26 cellular contexts compared by ENCODE assay signal in the genomic region with DNA sequence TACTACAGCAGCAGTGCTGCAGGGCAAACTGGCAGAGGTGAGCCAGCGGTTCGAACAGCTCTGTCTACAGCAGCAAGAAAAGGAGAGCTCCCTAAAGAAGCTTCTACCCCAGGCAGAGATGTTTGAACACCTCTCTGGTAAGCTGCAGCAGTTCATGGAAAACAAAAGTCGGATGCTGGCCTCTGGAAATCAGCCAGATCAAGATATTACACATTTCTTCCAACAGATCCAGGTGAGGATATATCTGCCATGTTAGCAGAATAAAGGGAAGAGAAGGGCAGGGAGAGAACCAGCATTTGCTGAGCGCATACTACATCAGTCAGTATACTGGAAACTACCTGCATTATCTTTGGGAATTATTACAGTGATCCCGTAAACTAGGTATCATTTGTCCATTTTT.
DNase-seq lines count a peak whose midpoint lies in the region; ATAC-seq and TF ChIP-seq lines count a peak whose summit lies in the region.
"Had no signal": no experiment of that assay in that cellular context is flagged by ENCODE, and none has a peak within 500 bp of the region (broad histone marks: within the 10 kb centered on the region; RNA-seq: fewer than 3 reads in every experiment).

No MANE protein-coding gene starts in this region.

- POLR2A ChIA-PET in T-cell (lab: Charles Lee), result no interaction called here
- POLR2A ChIA-PET in RWPE1 (lab: Yijun Ruan, JAX; ENCODE audit: low non-redundant PET), result no interaction called here

- peaks cover 87% of the 10 kb centered on the region for H3K36me3 Mint-ChIP-seq in activated T-cell treated with anti-CD3 and anti-CD28 coated beads, Interleukin-2, amount 50 U/mL, for 24 hours (ENCODE audit: low read depth)
- H3K36me3 Mint-ChIP-seq in T-cell, result peaks cover 61% of the 10 kb centered on the region
- H3K36me3 Mint-ChIP-seq in endodermal cell (ENCODE audit: low read depth), result peaks cover 65% of the 10 kb centered on the region
- peaks cover 100% of the 10 kb centered on the region for H3K36me3 Mint-ChIP-seq in stimulated activated effector memory CD8-positive, alpha-beta T cell treated with anti-CD3 and anti-CD28 coated beads, Interleukin-12 subunit alpha, Interleukin-12 subunit beta, amount 100 ng/mL, for 72 hours
- peaks cover 79 to 91% of the 10 kb centered on the region in 2 donors for H3K36me3 Mint-ChIP-seq in CD14-positive monocyte

- 97 to 100% methylated on average over 2 to 5 of the region's 5 CpGs for WGBS in endodermal cell (ENCODE audit: insufficient coverage in 1 of 2, insufficient read length in 1 of 2), 2 experiments

- H3K9me3 ChIP-seq in endodermal cell (ENCODE audit: control insufficient read depth, low read length), result no peaks in the 10 kb centered on the region
- H3K9me3 ChIP-seq: A549, gastrocnemius medialis, HAP-1, thoracic aorta, vagina had no signal

- no peak overlapping the region for H3K27ac ChIP-seq in endodermal cell (ENCODE audit: low read depth, low read length)
- H3K27ac ChIP-seq in RWPE1, result no peak overlapping the region
- H3K27ac ChIP-seq: A549, thoracic aorta, vagina had no signal

- H3K9me3 Mint-ChIP-seq in activated T-cell treated with anti-CD3 and anti-CD28 coated beads, Interleukin-2, amount 50 U/mL, for 24 hours, result no peaks in the 10 kb centered on the region
- H3K9me3 Mint-ChIP-seq in T-cell (no peaks in the 10 kb centered on the region), endodermal cell (no peaks in the 10 kb centered on the region), CD14-positive monocyte (no peaks in the 10 kb centered on the region)
- H3K9me3 Mint-ChIP-seq in stimulated activated effector memory CD8-positive, alpha-beta T cell treated with anti-CD3 and anti-CD28 coated beads, Interleukin-12 subunit alpha, Interleukin-12 subunit beta, amount 100 ng/mL, for 72 hours, result no peaks in the 10 kb centered on the region
- H3K9me3 Mint-ChIP-seq: activated naive CD4-positive, alpha-beta T cell treated with anti-CD3 and anti-CD28 coated beads for 36 hours; activated T-cell treated with anti-CD3 and anti-CD28 coated beads, Interleukin-2, amount 50 U/mL, for 4 hours; IgD-negative memory B cell had no signal

- H3K36me3 ChIP-seq in endodermal cell (ENCODE audit: control insufficient read depth, insufficient read depth, low read length), result peaks cover 70% of the 10 kb centered on the region
- H3K36me3 ChIP-seq: HAP-1 had no signal

- H3K4me1 ChIP-seq in endodermal cell (ENCODE audit: control insufficient read depth, insufficient read depth, low read length), result no peaks in the 10 kb centered on the region
- H3K4me1 ChIP-seq: A549, HAP-1, vagina had no signal

- H3K27me3 ChIP-seq in endodermal cell (ENCODE audit: control insufficient read depth, insufficient read depth, low read length, poor library complexity, severe bottlenecking), result no peaks in the 10 kb centered on the region
- H3K27me3 ChIP-seq: gastrocnemius medialis, vagina had no signal

- TF ChIP-seq CTCF in endodermal cell (conservative IDR thresholded peaks at IDR 0.05), result no peak
- no peak for TF ChIP-seq CTCF in CD14-positive monocyte (IDR thresholded peaks at IDR 0.05)
- no peak for TF ChIP-seq CTCF in RWPE1 (conservative IDR thresholded peaks at IDR 0.05; ENCODE audit: low read depth)

- intact Hi-C loops in CD14-positive monocyte (cut with micrococcal nuclease), result no loop called here

- H3K27me3 Mint-ChIP-seq in activated T-cell treated with anti-CD3 and anti-CD28 coated beads, Interleukin-2, amount 50 U/mL, for 24 hours, result no peaks in the 10 kb centered on the region
- no peaks in the 10 kb centered on the region for H3K27me3 Mint-ChIP-seq in T-cell
- H3K27me3 Mint-ChIP-seq in endodermal cell (ENCODE audit: insufficient read depth), result no peaks in the 10 kb centered on the region
- peaks cover 0 to 1% (median 0%) of the 10 kb centered on the region in 3 donors for H3K27me3 Mint-ChIP-seq in CD14-positive monocyte (ENCODE audit: low read depth in 3 of 3)
- H3K27me3 Mint-ChIP-seq: IgD-negative memory B cell had no signal

- H3K4me3 ChIP-seq in endodermal cell (ENCODE audit: low read length), result no peak overlapping the region
- H3K4me3 ChIP-seq: A549, gastrocnemius medialis, HAP-1, thoracic aorta, vagina had no signal

- no peaks in the 10 kb centered on the region for H3K4me1 Mint-ChIP-seq in activated T-cell treated with anti-CD3 and anti-CD28 coated beads, Interleukin-2, amount 50 U/mL, for 24 hours (ENCODE audit: low read depth)
- H3K4me1 Mint-ChIP-seq in T-cell (no peaks in the 10 kb centered on the region), endodermal cell (no peaks in the 10 kb centered on the region), CD14-positive monocyte (peaks cover 13% of the 10 kb centered on the region)
- no peaks in the 10 kb centered on the region for H3K4me1 Mint-ChIP-seq in stimulated activated effector memory CD8-positive, alpha-beta T cell treated with anti-CD3 and anti-CD28 coated beads, Interleukin-12 subunit alpha, Interleukin-12 subunit beta, amount 100 ng/mL, for 72 hours
- H3K4me1 Mint-ChIP-seq: IgD-negative memory B cell had no signal

- H3K4me3 Mint-ChIP-seq in activated T-cell treated with anti-CD3 and anti-CD28 coated beads, Interleukin-2, amount 50 U/mL, for 24 hours, result no peak overlapping the region
- no peak overlapping the region for H3K4me3 Mint-ChIP-seq in T-cell
- H3K4me3 Mint-ChIP-seq in endodermal cell, result no peak overlapping the region
- H3K4me3 Mint-ChIP-seq in stimulated activated effector memory CD8-positive, alpha-beta T cell treated with anti-CD3 and anti-CD28 coated beads, Interleukin-12 subunit alpha, Interleukin-12 subunit beta, amount 100 ng/mL, for 72 hours, result no peak overlapping the region
- H3K4me3 Mint-ChIP-seq in CD14-positive monocyte, result no peak overlapping the region
- H3K4me3 Mint-ChIP-seq: activated naive CD4-positive, alpha-beta T cell treated with anti-CD3 and anti-CD28 coated beads for 36 hours; activated T-cell treated with anti-CD3 and anti-CD28 coated beads, Interleukin-2, amount 50 U/mL, for 4 hours; IgD-negative memory B cell had no signal

- no peak overlapping the region for H3K9ac ChIP-seq in endodermal cell (ENCODE audit: extremely low read depth, low read length, poor library complexity, severe bottlenecking)

- DNase-seq in activated T-cell treated with anti-CD3 and anti-CD28 coated beads, Interleukin-2, amount 50 U/mL, for 24 hours, result no peak
- DNase-seq in activated T-cell treated with anti-CD3 and anti-CD28 coated beads, Interleukin-2, amount 50 U/mL, for 48 hours, result no peak
- DNase-seq in T-cell (no peak), endodermal cell (no peak), NCI-H345 treated with DMSO at 0.1 percent for 48 hours (lab: John Stamatoyannopoulos, UW; ENCODE audit: unreplicated experiment) (no peak), CD14-positive monocyte (ENCODE audit: low spot score) (no peak), RWPE1 (ENCODE audit: low spot score) (no peak)
- DNase-seq in stimulated activated effector memory CD8-positive, alpha-beta T cell treated with anti-CD3 and anti-CD28 coated beads, Interleukin-12 subunit alpha, Interleukin-12 subunit beta, amount 100 ng/mL, for 72 hours (ENCODE audit: low spot score in 2 of 2), result no peak
- DNase-seq: activated naive CD4-positive, alpha-beta T cell treated with anti-CD3 and anti-CD28 coated beads for 36 hours; activated T-cell treated with anti-CD3 and anti-CD28 coated beads, Interleukin-2, amount 50 U/mL, for 4 hours; anterior cingulate cortex; COR-L47; cortex of kidney; gastrocnemius medialis; mesendoderm; NCI-H1092; NCI-H187; NCI-H748 treated with DMSO at 0.1 percent for 48 hours; occipital lobe; stimulated activated naive CD8-positive, alpha-beta T cell treated with anti-CD3 and anti-CD28 coated beads, Interleukin-15, Interleukin-2, amounts not matched to agents 100 U/mL and 50 U/mL, for 24 hours; SW 1271 had no signal

- CTCF ChIA-PET in T-cell (lab: Charles Lee), result no interaction called here
- CTCF ChIA-PET in RWPE1 (lab: Yijun Ruan, JAX), result interaction anchor here (0.5 to 1.1 kb wide), 2 partner anchors 14 to 17 kb away, joined by 3 to 4 read pairs; no protein-coding TSS in a partner anchor

- peak overlapping the region; percentile 46 for H3K27ac Mint-ChIP-seq in activated T-cell treated with anti-CD3 and anti-CD28 coated beads, Interleukin-2, amount 50 U/mL, for 24 hours
- H3K27ac Mint-ChIP-seq in T-cell (peak overlapping the region; percentile 13 to 53), endodermal cell (peak overlapping the region; percentile 16), CD14-positive monocyte (peak overlapping the region in 3 of 7 donors; percentile 11 to 64 (median 55))
- peak overlapping the region; percentile 16 for H3K27ac Mint-ChIP-seq in stimulated activated effector memory CD8-positive, alpha-beta T cell treated with anti-CD3 and anti-CD28 coated beads, Interleukin-12 subunit alpha, Interleukin-12 subunit beta, amount 100 ng/mL, for 72 hours
- H3K27ac Mint-ChIP-seq: activated naive CD4-positive, alpha-beta T cell treated with anti-CD3 and anti-CD28 coated beads for 36 hours had no signal

- ATAC-seq in T-cell (replicated peaks in 1 of 4), result no peak
- no peak for ATAC-seq in stimulated activated effector memory CD8-positive, alpha-beta T cell treated with anti-CD3 and anti-CD28 coated beads, Interleukin-12 subunit alpha, Interleukin-12 subunit beta, amount 100 ng/mL, for 72 hours
- ATAC-seq: A549; activated T-cell treated with anti-CD3 and anti-CD28 coated beads, Interleukin-2, amount 50 U/mL, for 4 hours; gastrocnemius medialis; stimulated activated naive CD8-positive, alpha-beta T cell treated with anti-CD3 and anti-CD28 coated beads, Interleukin-15, Interleukin-2, amounts not matched to agents 100 U/mL and 50 U/mL, for 24 hours had no signal
